ENCODE assay signal across 1 cellular context in the genomic region with DNA sequence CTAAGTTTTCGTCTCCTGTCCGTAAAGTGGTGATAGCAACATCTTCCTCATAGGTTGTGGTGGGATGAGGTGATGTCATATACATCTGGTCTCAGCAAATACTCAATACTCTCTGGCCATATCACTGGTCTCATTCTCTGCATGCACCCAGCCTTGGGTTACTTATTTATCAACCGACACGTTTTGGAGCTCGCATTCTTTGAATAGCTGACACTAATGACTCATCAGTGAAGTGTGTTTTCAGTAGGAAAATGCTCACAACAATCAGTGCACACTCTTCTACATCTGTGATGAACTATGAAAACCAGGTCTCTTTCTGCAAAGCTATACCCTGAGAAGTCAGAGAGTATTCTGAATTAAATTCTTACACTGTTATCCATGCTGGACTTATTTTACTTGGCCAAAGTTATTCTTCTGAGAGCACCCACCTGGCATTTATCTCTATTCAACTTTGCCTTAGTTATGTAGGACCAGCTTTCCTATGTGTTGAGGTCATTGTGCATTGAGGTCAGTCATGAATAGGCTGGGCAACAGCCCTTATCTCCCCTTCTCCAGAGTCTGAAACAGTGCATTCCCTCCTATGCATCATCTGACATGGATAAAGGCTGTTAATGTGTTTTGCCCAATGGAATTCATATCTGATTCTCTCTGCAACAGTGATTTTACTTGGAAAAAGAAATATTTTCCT.
TF ChIP-seq lines count a peak whose summit lies in the region.

No MANE protein-coding gene starts in this region.

TF ChIP-seq in SK-N-SH, 30 proteins besides CTCF, POLR2A, EP300 and RAD21:
- TF ChIP-seq, protein P1, sequence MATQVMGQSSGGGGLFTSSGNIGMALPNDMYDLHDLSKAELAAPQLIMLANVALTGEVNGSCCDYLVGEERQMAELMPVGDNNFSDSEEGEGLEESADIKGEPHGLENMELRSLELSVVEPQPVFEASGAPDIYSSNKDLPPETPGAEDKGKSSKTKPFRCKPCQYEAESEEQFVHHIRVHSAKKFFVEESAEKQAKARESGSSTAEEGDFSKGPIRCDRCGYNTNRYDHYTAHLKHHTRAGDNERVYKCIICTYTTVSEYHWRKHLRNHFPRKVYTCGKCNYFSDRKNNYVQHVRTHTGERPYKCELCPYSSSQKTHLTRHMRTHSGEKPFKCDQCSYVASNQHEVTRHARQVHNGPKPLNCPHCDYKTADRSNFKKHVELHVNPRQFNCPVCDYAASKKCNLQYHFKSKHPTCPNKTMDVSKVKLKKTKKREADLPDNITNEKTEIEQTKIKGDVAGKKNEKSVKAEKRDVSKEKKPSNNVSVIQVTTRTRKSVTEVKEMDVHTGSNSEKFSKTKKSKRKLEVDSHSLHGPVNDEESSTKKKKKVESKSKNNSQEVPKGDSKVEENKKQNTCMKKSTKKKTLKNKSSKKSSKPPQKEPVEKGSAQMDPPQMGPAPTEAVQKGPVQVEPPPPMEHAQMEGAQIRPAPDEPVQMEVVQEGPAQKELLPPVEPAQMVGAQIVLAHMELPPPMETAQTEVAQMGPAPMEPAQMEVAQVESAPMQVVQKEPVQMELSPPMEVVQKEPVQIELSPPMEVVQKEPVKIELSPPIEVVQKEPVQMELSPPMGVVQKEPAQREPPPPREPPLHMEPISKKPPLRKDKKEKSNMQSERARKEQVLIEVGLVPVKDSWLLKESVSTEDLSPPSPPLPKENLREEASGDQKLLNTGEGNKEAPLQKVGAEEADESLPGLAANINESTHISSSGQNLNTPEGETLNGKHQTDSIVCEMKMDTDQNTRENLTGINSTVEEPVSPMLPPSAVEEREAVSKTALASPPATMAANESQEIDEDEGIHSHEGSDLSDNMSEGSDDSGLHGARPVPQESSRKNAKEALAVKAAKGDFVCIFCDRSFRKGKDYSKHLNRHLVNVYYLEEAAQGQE (IDR thresholded peaks at IDR 0.05; ENCODE audit: low read depth, low read length) = no peak
- TF ChIP-seq FOSL2 (IDR thresholded peaks at IDR 0.05; ENCODE audit: borderline replicate concordance, low read depth) (peak; percentile 10; the same call in 1 of the 2 replicates), EZH2phosphoT487 (IDR thresholded peaks at IDR 0.05; ENCODE audit: borderline replicate concordance, low read depth) (no peak), RCOR1 (IDR thresholded peaks at IDR 0.05; ENCODE audit: low read length) (no peak), TEAD4 (IDR thresholded peaks at IDR 0.05; ENCODE audit: borderline replicate concordance, insufficient read depth) (0 out of 2 replicates have a peak, but pooled peaks have one; percentile 28), RXRA (IDR thresholded peaks at IDR 0.05; ENCODE audit: borderline replicate concordance, low read depth) (no peak)
- TF ChIP-seq, protein P2, sequence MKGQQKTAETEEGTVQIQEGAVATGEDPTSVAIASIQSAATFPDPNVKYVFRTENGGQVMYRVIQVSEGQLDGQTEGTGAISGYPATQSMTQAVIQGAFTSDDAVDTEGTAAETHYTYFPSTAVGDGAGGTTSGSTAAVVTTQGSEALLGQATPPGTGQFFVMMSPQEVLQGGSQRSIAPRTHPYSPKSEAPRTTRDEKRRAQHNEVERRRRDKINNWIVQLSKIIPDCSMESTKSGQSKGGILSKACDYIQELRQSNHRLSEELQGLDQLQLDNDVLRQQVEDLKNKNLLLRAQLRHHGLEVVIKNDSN (IDR thresholded peaks at IDR 0.05; ENCODE audit: borderline replicate concordance, low read depth) = no peak
- TF ChIP-seq, protein P3, sequence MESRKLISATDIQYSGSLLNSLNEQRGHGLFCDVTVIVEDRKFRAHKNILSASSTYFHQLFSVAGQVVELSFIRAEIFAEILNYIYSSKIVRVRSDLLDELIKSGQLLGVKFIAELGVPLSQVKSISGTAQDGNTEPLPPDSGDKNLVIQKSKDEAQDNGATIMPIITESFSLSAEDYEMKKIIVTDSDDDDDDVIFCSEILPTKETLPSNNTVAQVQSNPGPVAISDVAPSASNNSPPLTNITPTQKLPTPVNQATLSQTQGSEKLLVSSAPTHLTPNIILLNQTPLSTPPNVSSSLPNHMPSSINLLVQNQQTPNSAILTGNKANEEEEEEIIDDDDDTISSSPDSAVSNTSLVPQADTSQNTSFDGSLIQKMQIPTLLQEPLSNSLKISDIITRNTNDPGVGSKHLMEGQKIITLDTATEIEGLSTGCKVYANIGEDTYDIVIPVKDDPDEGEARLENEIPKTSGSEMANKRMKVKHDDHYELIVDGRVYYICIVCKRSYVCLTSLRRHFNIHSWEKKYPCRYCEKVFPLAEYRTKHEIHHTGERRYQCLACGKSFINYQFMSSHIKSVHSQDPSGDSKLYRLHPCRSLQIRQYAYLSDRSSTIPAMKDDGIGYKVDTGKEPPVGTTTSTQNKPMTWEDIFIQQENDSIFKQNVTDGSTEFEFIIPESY (IDR thresholded peaks at IDR 0.05; ENCODE audit: borderline replicate concordance, low read depth) = no peak
TF ChIP-seq in SK-N-SH: peak in this region for 2.
